ENCODE assay signal across 19 cellular contexts in genomic region chr4:173057442-173057841, GRCh38.
DNase-seq lines count a peak whose midpoint lies in the region; ATAC-seq and TF ChIP-seq lines count a peak whose summit lies in the region.
"Had no signal": no experiment of that assay in that cellular context is flagged by ENCODE, and none has a peak within 500 bp of the region (broad histone marks: within the 10 kb centered on the region; RNA-seq: fewer than 3 reads in every experiment).

No MANE protein-coding gene starts in this region.

- in situ Hi-C loops in Caki2 (cut with HindIII; ENCODE audit: low pct_unique_long_range_greater_than_20kb, low sequenced_read_pairs), result no loop called here

- peak; percentile 21 for DNase-seq in Caki2 (ENCODE audit: low read depth)
- DNase-seq in NCI-H1092 treated with DMSO at 0.1 percent for 48 hours (lab: John Stamatoyannopoulos, UW), result peak; percentile 72
- no peak for DNase-seq in SK-N-MC (ENCODE audit: low read depth, low spot score)
- no peak for DNase-seq in left colon
- DNase-seq in D341Med (ENCODE audit: low spot score), result no peak
- DNase-seq in progenitor cell of endocrine pancreas (ENCODE audit: low spot score, unreplicated experiment), result no peak
- DNase-seq in stimulated activated CD4-positive, alpha-beta T cell treated with anti-CD3 and anti-CD28 coated beads, Interleukin-15, amount 100 ng/mL, for 24 hours, result no peak
- DNase-seq: activated B cell treated with CpG ODN at 0.5 μM for 24 hours; activated T-cell treated with anti-CD3 and anti-CD28 coated beads for 4 hours; CD4-positive, CD25-positive, alpha-beta regulatory T cell; foreskin keratinocyte; GOT3; kidney; naive B cell; NCI-H446 had no signal

- no peak overlapping the region for H3K27ac Mint-ChIP-seq in progenitor cell of endocrine pancreas
- H3K27ac Mint-ChIP-seq: activated B cell treated with CpG ODN at 0.5 μM for 24 hours; CD4-positive, CD25-positive, alpha-beta regulatory T cell; naive B cell; stimulated activated naive CD8-positive, alpha-beta T cell treated with anti-CD3 and anti-CD28 coated beads, Interleukin-15, Interleukin-2, amounts not matched to agents 100 ng/mL and 50 ng/mL, for 24 hours had no signal

- no peaks in the 10 kb centered on the region for H3K36me3 Mint-ChIP-seq in progenitor cell of endocrine pancreas (ENCODE audit: insufficient read depth)
- H3K36me3 Mint-ChIP-seq: CD4-positive, CD25-positive, alpha-beta regulatory T cell; naive B cell had no signal

- no peak overlapping the region for H3K4me3 ChIP-seq in SK-N-MC
- H3K4me3 ChIP-seq: coronary artery had no signal

- H3K9me3 Mint-ChIP-seq in progenitor cell of endocrine pancreas (ENCODE audit: low read depth), result peaks cover 2% of the 10 kb centered on the region
- H3K9me3 Mint-ChIP-seq: stimulated activated naive CD8-positive, alpha-beta T cell treated with anti-CD3 and anti-CD28 coated beads, Interleukin-15, Interleukin-2, amounts not matched to agents 100 ng/mL and 50 ng/mL, for 24 hours had no signal

- ATAC-seq in left colon (peak; percentile 59), HG02852 (IDR thresholded peaks at IDR 0.05; ENCODE audit: unreplicated experiment) (no peak)

- H3K27me3 Mint-ChIP-seq in progenitor cell of endocrine pancreas, result peaks cover 3% of the 10 kb centered on the region
- H3K27me3 Mint-ChIP-seq: naive B cell; stimulated activated naive CD8-positive, alpha-beta T cell treated with anti-CD3 and anti-CD28 coated beads, Interleukin-15, Interleukin-2, amounts not matched to agents 100 ng/mL and 50 ng/mL, for 24 hours had no signal

- no peak for TF ChIP-seq CTCF in progenitor cell of endocrine pancreas (IDR thresholded peaks at IDR 0.05; ENCODE audit: unreplicated experiment)

- no peaks in the 10 kb centered on the region for H3K36me3 ChIP-seq in SK-N-MC (ENCODE audit: insufficient read depth, low read length)

- intact Hi-C loops in left colon (cut with DNase I, micrococcal nuclease), result no loop called here

- H3K27ac ChIP-seq in SK-N-MC, result peak overlapping the region; percentile 40; the same call in 1 of the 2 replicates
- H3K27ac ChIP-seq: coronary artery, foreskin keratinocyte, HL-60 had no signal

- no peak overlapping the region for H3K9ac ChIP-seq in SK-N-MC (ENCODE audit: insufficient read length)

- H3K4me3 Mint-ChIP-seq in progenitor cell of endocrine pancreas (ENCODE audit: low read depth), result no peak overlapping the region
- H3K4me3 Mint-ChIP-seq: activated B cell treated with CpG ODN at 0.5 μM for 24 hours; CD4-positive, CD25-positive, alpha-beta regulatory T cell; naive B cell; stimulated activated naive CD8-positive, alpha-beta T cell treated with anti-CD3 and anti-CD28 coated beads, Interleukin-15, Interleukin-2, amounts not matched to agents 100 ng/mL and 50 ng/mL, for 24 hours had no signal

- H3K4me1 Mint-ChIP-seq in progenitor cell of endocrine pancreas (ENCODE audit: low read depth), result peaks cover 18% of the 10 kb centered on the region
- H3K4me1 Mint-ChIP-seq: activated B cell treated with CpG ODN at 0.5 μM for 24 hours; CD4-positive, CD25-positive, alpha-beta regulatory T cell; naive B cell had no signal

- H3K9me3 ChIP-seq in SK-N-MC (ENCODE audit: low read depth, low read length), result no peaks in the 10 kb centered on the region

Comparison
In these comparisons a context has a peak if more than half of its experiments do, and no peak if none do; other contexts are left out.
1. DNase-seq: peak in Caki2 (single experiment) and NCI-H1092 treated with DMSO at 0.1 percent for 48 hours (single experiment); none in SK-N-MC (single experiment), left colon (0 of 2), D341Med (single experiment), progenitor cell of endocrine pancreas (single experiment) and stimulated activated CD4-positive, alpha-beta T cell treated with anti-CD3 and anti-CD28 coated beads, Interleukin-15, amount 100 ng/mL, for 24 hours (single experiment).